In genomic region chr6:111399600-111399999, GRCh38 we compare ENCODE assay signal across 19 cellular contexts.
"Had no signal": no experiment of that assay in that cellular context is flagged by ENCODE, and none has a peak within 500 bp of the region (broad histone marks: within the 10 kb centered on the region; RNA-seq: fewer than 3 reads in every experiment).

No MANE protein-coding gene starts in this region.

- DNase-seq: activated CD4-positive, alpha-beta memory T cell treated with anti-CD3 and anti-CD28 coated beads, Interleukin-2, amount 10 ng/mL, durations not matched to agents 7 days and 5 days; activated CD4-positive, alpha-beta T cell treated with anti-CD3 and anti-CD28 coated beads, Interleukin-2, amount 10 ng/mL, durations not matched to agents 24 days and 14 days; activated naive CD4-positive, alpha-beta T cell treated with Interleukin-2 at 50 U/mL for 16 hours; activated T-cell treated with anti-CD3 and anti-CD28 coated beads, Interleukin-2, amount 50 U/mL, for 1 hour; cerebellar nuclear complex; head of caudate nucleus; hypothalamus; left cardiac atrium; ovary; stimulated activated CD4-positive, alpha-beta T cell treated with anti-CD3 and anti-CD28 coated beads, Interleukin-4, amount 100 ng/mL, for 24 hours; T-helper 9 cell; transverse colon had no signal

- H3K27ac ChIP-seq: coronary artery, gastroesophageal sphincter, neutrophil, ovary, prostate gland, transverse colon had no signal

- H3K27me3 ChIP-seq: gastroesophageal sphincter, neutrophil, ovary, transverse colon had no signal

- H3K27me3 Mint-ChIP-seq: activated CD4-positive, alpha-beta memory T cell treated with anti-CD3 and anti-CD28 coated beads, Interleukin-2, amount 10 ng/mL, durations not matched to agents 7 days and 5 days; activated CD4-positive, alpha-beta T cell treated with anti-CD3 and anti-CD28 coated beads, Interleukin-2, amount 10 ng/mL, durations not matched to agents 24 days and 14 days had no signal

- FAIRE-seq: urothelium cell line had no signal

- H3K27ac Mint-ChIP-seq: activated CD4-positive, alpha-beta memory T cell treated with anti-CD3 and anti-CD28 coated beads, Interleukin-2, amount 10 ng/mL, durations not matched to agents 7 days and 5 days; activated CD4-positive, alpha-beta T cell treated with anti-CD3 and anti-CD28 coated beads, Interleukin-2, amount 10 ng/mL, durations not matched to agents 24 days and 14 days; activated T-helper 2 cell treated with anti-CD3 and anti-CD28 coated beads, Interferon-gamma antibody, Interleukin-2, Interleukin-4, amounts not matched to agents 10 μg/mL and 5 μg/mL and 100 μg/mL, durations not matched to agents 14 hours and 24 hours and 36 hours; nephron had no signal

- ATAC-seq: gastroesophageal sphincter, left cardiac atrium had no signal

- H3K4me1 Mint-ChIP-seq: activated CD4-positive, alpha-beta memory T cell treated with anti-CD3 and anti-CD28 coated beads, Interleukin-2, amount 10 ng/mL, durations not matched to agents 7 days and 5 days; nephron had no signal

- H3K9me3 Mint-ChIP-seq: activated CD4-positive, alpha-beta memory T cell treated with anti-CD3 and anti-CD28 coated beads, Interleukin-2, amount 10 ng/mL, durations not matched to agents 7 days and 5 days; activated CD4-positive, alpha-beta T cell treated with anti-CD3 and anti-CD28 coated beads, Interleukin-2, amount 10 ng/mL, durations not matched to agents 24 days and 14 days; activated T-helper 2 cell treated with anti-CD3 and anti-CD28 coated beads, Interferon-gamma antibody, Interleukin-2, Interleukin-4, amounts not matched to agents 10 μg/mL and 5 μg/mL and 100 μg/mL, durations not matched to agents 14 hours and 24 hours and 36 hours had no signal

- H3K4me3 Mint-ChIP-seq: activated CD4-positive, alpha-beta memory T cell treated with anti-CD3 and anti-CD28 coated beads, Interleukin-2, amount 10 ng/mL, durations not matched to agents 7 days and 5 days; activated CD4-positive, alpha-beta T cell treated with anti-CD3 and anti-CD28 coated beads, Interleukin-2, amount 10 ng/mL, durations not matched to agents 24 days and 14 days; nephron had no signal

- H3K9me3 ChIP-seq: gastroesophageal sphincter, neutrophil, ovary, prostate gland, transverse colon had no signal
